Comparison of ENCODE assay signal across 14 cellular contexts in genomic region chr10:116973371-116973905, GRCh38. TPM values are rescaled to one million over a fixed set of nuclear protein-coding genes. Genes with fewer than 3 reads are reported as not detected.
A peak's percentile ranks its signal among the peaks of the same experiment; 100 is the strongest.
DNase-seq lines count a peak whose midpoint lies in the region; ATAC-seq, FAIRE-seq and TF ChIP-seq lines count a peak whose summit lies in the region.
"Had no signal": no experiment of that assay in that cellular context is flagged by ENCODE, and none has a peak within 500 bp of the region (broad histone marks: within the 10 kb centered on the region; RNA-seq: fewer than 3 reads in every experiment).

No MANE protein-coding gene starts in this region.

- H3K9me3 Mint-ChIP-seq in astrocyte (ENCODE audit: unreplicated experiment) (peaks cover 5% of the 10 kb centered on the region), glutamatergic neuron (ENCODE audit: unreplicated experiment) (peaks cover 2% of the 10 kb centered on the region)
- H3K9me3 Mint-ChIP-seq: HFFc6 had no signal

- H4K20me1 ChIP-seq in astrocyte (ENCODE audit: insufficient read depth, low read length): no peaks in the 10 kb centered on the region

- no peak for TF ChIP-seq CTCF in astrocyte (IDR thresholded peaks at IDR 0.05; ENCODE audit: insufficient read depth, low read depth, low read length)
- no peak for TF ChIP-seq CTCF in glutamatergic neuron (IDR thresholded peaks at IDR 0.05; ENCODE audit: partially characterized antibody, unreplicated experiment)
- no peak for TF ChIP-seq CTCF in Peyer's patch (IDR thresholded peaks at IDR 0.05)

- H3K27ac Mint-ChIP-seq in astrocyte (ENCODE audit: unreplicated experiment): no peak overlapping the region
- peak overlapping the region; percentile 92 for H3K27ac Mint-ChIP-seq in glutamatergic neuron (ENCODE audit: unreplicated experiment)
- H3K27ac Mint-ChIP-seq: CD8-positive, alpha-beta memory T cell had no signal

- H3K4me1 Mint-ChIP-seq in astrocyte (ENCODE audit: low read depth, unreplicated experiment): peaks cover 22% of the 10 kb centered on the region
- H3K4me1 Mint-ChIP-seq in glutamatergic neuron (ENCODE audit: low read depth, unreplicated experiment): peaks cover 39% of the 10 kb centered on the region
- H3K4me1 Mint-ChIP-seq: CD8-positive, alpha-beta memory T cell had no signal

- TF ChIP-seq POLR2A in Peyer's patch (IDR thresholded peaks at IDR 0.05): no peak

- H3K9ac ChIP-seq in astrocyte (ENCODE audit: low read length): peak overlapping the region; percentile 24

- no peaks in the 10 kb centered on the region for H3K36me3 ChIP-seq in astrocyte (ENCODE audit: insufficient read depth, low read length)
- H3K36me3 ChIP-seq in Peyer's patch: no peaks in the 10 kb centered on the region

- H3K4me2 ChIP-seq in astrocyte (ENCODE audit: low read length): peak overlapping the region; percentile 75

- H3K79me2 ChIP-seq in astrocyte (ENCODE audit: insufficient read depth, low read length): no peaks in the 10 kb centered on the region

- peaks cover 11% of the 10 kb centered on the region for H3K36me3 Mint-ChIP-seq in astrocyte (ENCODE audit: low read depth, unreplicated experiment)
- H3K36me3 Mint-ChIP-seq in glutamatergic neuron (ENCODE audit: unreplicated experiment): no peaks in the 10 kb centered on the region
- H3K36me3 Mint-ChIP-seq: CD8-positive, alpha-beta memory T cell had no signal

- H3K4me3 Mint-ChIP-seq in astrocyte (ENCODE audit: unreplicated experiment) (no peak overlapping the region), glutamatergic neuron (ENCODE audit: unreplicated experiment) (no peak overlapping the region)
- H3K4me3 Mint-ChIP-seq: CD8-positive, alpha-beta memory T cell had no signal

- H3K27me3 Mint-ChIP-seq in astrocyte (ENCODE audit: low read depth, unreplicated experiment) (no peaks in the 10 kb centered on the region), glutamatergic neuron (ENCODE audit: unreplicated experiment) (peaks cover 2% of the 10 kb centered on the region)
- H3K27me3 Mint-ChIP-seq: CD8-positive, alpha-beta memory T cell had no signal

- ATAC-seq in GM21515 (IDR thresholded peaks at IDR 0.05; ENCODE audit: unreplicated experiment): no peak

- no peaks in the 10 kb centered on the region for H3K27me3 ChIP-seq in astrocyte (ENCODE audit: insufficient read depth, low read length)
- no peaks in the 10 kb centered on the region for H3K27me3 ChIP-seq in Peyer's patch

- no peak overlapping the region for H2AFZ ChIP-seq in astrocyte (ENCODE audit: low read depth, low read length)

- H3K4me3 ChIP-seq in astrocyte (ENCODE audit: insufficient read depth, low read depth, low read length) (no peak overlapping the region), Peyer's patch (no peak overlapping the region)

- H3K27ac ChIP-seq in astrocyte (ENCODE audit: low read depth, low read length): peak overlapping the region; percentile 58
- peak overlapping the region; percentile 93 for H3K27ac ChIP-seq in substantia nigra (ENCODE audit: low read depth, low read length, poor library complexity, severe bottlenecking)
- H3K27ac ChIP-seq in Peyer's patch: no peak overlapping the region

- H3K9me3 ChIP-seq in astrocyte (ENCODE audit: insufficient read depth, low read depth, low read length): no peaks in the 10 kb centered on the region
- no peaks in the 10 kb centered on the region for H3K9me3 ChIP-seq in Peyer's patch

- H3K4me1 ChIP-seq in astrocyte (ENCODE audit: insufficient read depth, low read length) (peaks cover 13% of the 10 kb centered on the region), Peyer's patch (no peaks in the 10 kb centered on the region)

- FAIRE-seq in astrocyte (lab: Jason Lieb, UNC): peak; percentile 49
- FAIRE-seq: H1 had no signal

- DNase-seq in HT1080 (ENCODE audit: low read depth): peak; percentile 9
- no peak for DNase-seq in astrocyte (ENCODE audit: low read depth)
- DNase-seq in glutamatergic neuron: no peak
- peak in 1 of 49 donors; percentile 30 for DNase-seq in substantia nigra (lab: John Stamatoyannopoulos, UW)
- DNase-seq in Peyer's patch: no peak
- DNase-seq in epidermal melanocyte (ENCODE audit: insufficient read length, low spot score): no peak
- DNase-seq: CD8-positive, alpha-beta memory T cell; HFFc6; KBM-7; NCI-H1048; NCI-H226; Right ventricle myocardium superior had no signal

RNA-seq across cellular contexts. Expression of gene SHTN1, which starts 31.5 kb away (rescaled TPM):
- 3.9 and 7.1 TPM in 2 replicates for total RNA-seq in HT1080 (2014; rRNA removed; shearing (Covaris generic))
- 8.1 and 10.1 TPM in 2 replicates for polyA plus RNA-seq in HT1080 (2015; cell fraction: cytosol; rRNA removed)
- polyA plus RNA-seq in HT1080 (2015; cell fraction: nucleus; rRNA removed): 28.5 and 30.5 TPM in 2 replicates
- total RNA-seq in astrocyte (25.3 and 32.7 TPM in 2 replicates), glutamatergic neuron (ENCODE audit: unreplicated experiment) (54.8 TPM), Peyer's patch (10 to 100 TPM; 24.1 to 59.7 (median 34.1) TPM)
- polyA plus RNA-seq: CD8-positive, alpha-beta memory T cell had no signal

Comparison
In these comparisons a context has a peak if more than half of its experiments do, and no peak if none do; other contexts are left out.
1. H3K27ac ChIP-seq: peak in astrocyte (single experiment) and substantia nigra (single experiment); none in Peyer's patch (0 of 4).